Comparison of ENCODE assay signal across 1 cellular context in the genomic region with DNA sequence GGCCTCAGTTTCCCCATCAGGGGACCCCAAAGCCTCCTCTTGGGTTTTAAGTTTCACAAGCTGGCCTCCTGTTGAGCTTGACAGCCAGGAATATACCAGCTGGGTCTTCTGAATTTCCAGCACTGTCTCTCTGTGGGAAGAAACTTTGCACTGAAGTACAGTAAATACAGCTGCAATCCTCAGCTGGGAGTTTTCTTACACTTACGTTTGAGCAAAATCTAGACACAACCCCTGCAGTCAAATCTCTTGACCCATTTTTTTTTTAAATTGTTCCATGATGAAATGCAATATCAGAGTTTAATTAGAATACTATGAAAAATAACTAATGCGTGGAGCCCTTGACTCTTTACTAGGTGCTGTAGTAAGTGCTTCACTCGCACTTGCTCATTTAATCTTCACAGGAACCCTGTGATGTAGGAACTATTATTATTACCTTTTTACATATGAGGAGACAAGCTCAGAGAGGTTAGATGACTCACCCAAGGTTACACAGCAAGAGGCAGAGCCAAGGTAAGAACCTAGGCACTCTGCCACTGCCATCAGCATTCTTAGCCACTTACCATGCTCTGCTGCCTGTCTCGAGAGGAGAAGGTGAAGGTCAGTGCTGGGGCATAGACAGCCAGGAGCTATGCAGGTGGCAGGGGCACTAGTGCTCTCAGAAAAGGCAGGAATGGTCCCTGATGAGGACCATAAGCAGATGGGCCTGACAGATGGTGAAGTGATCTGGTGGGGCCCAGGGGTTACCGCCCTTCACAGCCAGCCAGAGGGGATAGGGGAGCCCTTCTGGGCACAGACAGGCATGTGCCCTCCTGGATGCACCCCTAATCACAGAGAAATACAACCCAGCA.
TF ChIP-seq lines count a peak whose summit lies in the region.

No MANE protein-coding gene starts in this region.

TF ChIP-seq in H1, 55 proteins besides CTCF, POLR2A, EP300 and RAD21 (continued from another document):
- TF ChIP-seq CTBP2 (IDR thresholded peaks at IDR 0.05; ENCODE audit: borderline replicate concordance, insufficient read depth, insufficient read length, low read length) (no peak), TAF1 (IDR thresholded peaks at IDR 0.05; ENCODE audit: low read depth, low read length) (no peak), SIX5 (IDR thresholded peaks at IDR 0.05; ENCODE audit: low read depth, low read length) (no peak), KDM5A (IDR thresholded peaks at IDR 0.05; ENCODE audit: low read length) (no peak), ZNF274 (IDR thresholded peaks at IDR 0.05; ENCODE audit: borderline replicate concordance, extremely low read depth, low read length) (no peak)
